22 cellular contexts compared by ENCODE assay signal in the genomic region with DNA sequence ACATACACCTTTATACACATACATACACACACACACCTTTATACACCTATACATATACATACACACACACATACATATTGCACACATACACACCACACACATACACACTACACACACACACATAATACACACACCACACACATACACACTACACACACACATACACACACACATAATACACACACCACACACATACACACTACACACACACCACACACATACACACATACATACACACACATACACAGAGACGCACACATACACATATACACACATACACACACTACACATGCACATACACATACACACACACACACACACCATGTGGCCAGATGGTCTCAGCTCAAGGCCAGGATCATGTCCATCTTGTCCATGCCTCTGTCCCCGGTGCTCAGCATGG. TPM values are rescaled to one million over a fixed set of nuclear protein-coding genes. Genes with fewer than 3 reads are reported as not detected.
A peak's percentile ranks its signal among the peaks of the same experiment; 100 is the strongest.
DNase-seq lines count a peak whose midpoint lies in the region; ATAC-seq, FAIRE-seq and TF ChIP-seq lines count a peak whose summit lies in the region.
"Had no signal": no experiment of that assay in that cellular context is flagged by ENCODE, and none has a peak within 500 bp of the region (broad histone marks: within the 10 kb centered on the region; RNA-seq: fewer than 3 reads in every experiment).

No MANE protein-coding gene starts in this region.

- ATAC-seq in GM12878 = no peak
- no peak for ATAC-seq in HG02981 (IDR thresholded peaks at IDR 0.05; ENCODE audit: unreplicated experiment)

- peak; percentile 69 for FAIRE-seq in GM12878 (lab: Jason Lieb, UNC)
- FAIRE-seq: A204.1, D721Med, GM19239 had no signal

- H3K27me3 Mint-ChIP-seq in endothelial cell (ENCODE audit: unreplicated experiment) = peaks cover 11% of the 10 kb centered on the region
- H3K27me3 Mint-ChIP-seq: CD4-positive, CD25-positive, alpha-beta regulatory T cell had no signal

- no peak overlapping the region for H2AFZ ChIP-seq in GM12878 (ENCODE audit: control insufficient read depth, low read depth, low read length)

- no peak overlapping the region for H3K27ac Mint-ChIP-seq in endothelial cell (ENCODE audit: unreplicated experiment)
- H3K27ac Mint-ChIP-seq: CD4-positive, CD25-positive, alpha-beta regulatory T cell; HFFc6 had no signal

- H3K4me3 ChIP-seq in HEK293 (ENCODE audit: low read depth, low read length) (no peak overlapping the region), GM12878 (no peak overlapping the region)

- POLR2A ChIA-PET in HEK293 (lab: Yijun Ruan, JAX) (no interaction called here), GM12878 (lab: Charles Lee) (no interaction called here)

- in situ Hi-C loops in GM12878 (cut with MboI) = no loop called here

- no peaks in the 10 kb centered on the region for H3K79me2 ChIP-seq in GM12878 (ENCODE audit: control insufficient read depth, insufficient read depth, low read length)

- peaks cover 4% of the 10 kb centered on the region for H3K36me3 Mint-ChIP-seq in endothelial cell (ENCODE audit: low read depth, unreplicated experiment)
- H3K36me3 Mint-ChIP-seq: CD4-positive, CD25-positive, alpha-beta regulatory T cell had no signal

- H3K9me3 Mint-ChIP-seq in endothelial cell (ENCODE audit: unreplicated experiment) = no peaks in the 10 kb centered on the region
- H3K9me3 Mint-ChIP-seq: CD4-positive, CD25-positive, alpha-beta regulatory T cell; HFFc6; IgD-negative memory B cell had no signal

- 45% methylated on average over 2 of the region's 2 CpGs for WGBS in GM12878 (ENCODE audit: insufficient coverage, insufficient replicate concordance, low lambda C conversion rate, missing lambda C conversion rate)

- SMC1A ChIA-PET in GM12878 (lab: Charles Lee; ENCODE audit: uncharacterized antibody, unreplicated experiment) = no interaction called here

- H3K9me3 ChIP-seq in HEK293 (ENCODE audit: control insufficient read depth, insufficient read depth, low read depth, low read length) (no peaks in the 10 kb centered on the region), GM12878 (replicated peaks; ENCODE audit: control insufficient read depth, insufficient read depth, low read length) (no peaks in the 10 kb centered on the region)
- H3K9me3 ChIP-seq: BE2C, Caco-2 had no signal

- peak overlapping the region; percentile 17 for H3K4me3 Mint-ChIP-seq in endothelial cell (ENCODE audit: unreplicated experiment)
- H3K4me3 Mint-ChIP-seq: CD4-positive, CD25-positive, alpha-beta regulatory T cell; HFFc6; IgD-negative memory B cell had no signal

- H3K36me3 ChIP-seq in HEK293 (ENCODE audit: control insufficient read depth in 2 of 2, insufficient read depth in 1 of 2, low read length in 2 of 2) = no peaks in the 10 kb centered on the region
- no peaks in the 10 kb centered on the region for H3K36me3 ChIP-seq in GM12878 (ENCODE audit: control insufficient read depth in 2 of 2, insufficient read depth in 2 of 2, low read length in 1 of 2)
- H3K36me3 ChIP-seq: BE2C had no signal

- intact Hi-C loops in GM12878 (cut with micrococcal nuclease; ENCODE audit: unreplicated experiment) = no loop called here

- no peak overlapping the region for H3K9ac ChIP-seq in GM12878 (ENCODE audit: control insufficient read depth, insufficient read depth, low read length)

- DNase-seq in GM12878 (ENCODE audit: low read depth, low spot score) = no peak
- no peak for DNase-seq in endothelial cell (ENCODE audit: low spot score)
- no peak for DNase-seq in DMS79 treated with DMSO at 0.1 percent for 48 hours (lab: John Stamatoyannopoulos, UW)
- no peak for DNase-seq in T-helper 2 cell
- DNase-seq: ACHN; BE2C; C1 segment of cervical spinal cord; Caco-2; CD4-positive, CD25-positive, alpha-beta regulatory T cell; GDM1; HCEC 1CT; HFFc6; Kasumi-1; KG1 had no signal

- no peaks in the 10 kb centered on the region for H4K20me1 ChIP-seq in GM12878 (ENCODE audit: control insufficient read depth, insufficient read depth)

- RAD21 ChIA-PET in GM12878 (lab: Charles Lee; ENCODE audit: unreplicated experiment) = no interaction called here

- H3K4me1 ChIP-seq in HEK293 (ENCODE audit: control insufficient read depth, insufficient read depth, low read length) (no peaks in the 10 kb centered on the region), GM12878 (ENCODE audit: control insufficient read depth, insufficient read depth, low read length) (no peaks in the 10 kb centered on the region)
- H3K4me1 ChIP-seq: BE2C, Caco-2 had no signal

- H3K4me2 ChIP-seq in GM12878 (ENCODE audit: control insufficient read depth, insufficient read depth) = no peak overlapping the region

- no peak for TF ChIP-seq RAD21 in GM12878 (IDR thresholded peaks at IDR 0.05; ENCODE audit: insufficient read depth, low read depth, low read length)

- no peak for TF ChIP-seq POLR2A in GM12878 (IDR thresholded peaks at IDR 0.05; ENCODE audit: low read depth, low read length)

- H3K27ac ChIP-seq in HEK293 (ENCODE audit: extremely low read depth, low read depth, low read length) (no peak overlapping the region), GM12878 (ENCODE audit: control insufficient read depth, insufficient read depth) (no peak overlapping the region)

- CTCF ChIA-PET in HEK293 (lab: Yijun Ruan, JAX) = no interaction called here
- CTCF ChIA-PET in GM12878 (lab: Yijun Ruan, JAX) = no interaction called here

- no peaks in the 10 kb centered on the region; a peak in 1 of 4 replicates for H3K27me3 ChIP-seq in GM12878 (replicated peaks in 1 of 2; ENCODE audit: control insufficient read depth in 2 of 2, insufficient read depth in 2 of 2, low read length in 1 of 2)
- H3K27me3 ChIP-seq: BE2C had no signal

- TF ChIP-seq EP300 in GM12878 (IDR thresholded peaks at IDR 0.05; ENCODE audit: borderline replicate concordance in 1 of 2, control insufficient read depth in 1 of 2, low read depth in 2 of 2, low read length in 2 of 2) = no peak

- BruUV-seq in GM12878 (replicated peaks; lab: Mats Ljungman, UMichigan) = no TSS peak

- TF ChIP-seq CTCF in HEK293 (tag by site-specific recombination; IDR thresholded peaks at IDR 0.05) (no peak), GM12878 (IDR thresholded peaks at IDR 0.05 in 2 of 3, conservative IDR thresholded peaks at IDR 0.05 in 1 of 3; ENCODE audit: control insufficient read depth in 2 of 3, extremely low read depth in 1 of 3, insufficient read depth in 1 of 3, low read depth in 3 of 3, low read length in 3 of 3) (no peak), endothelial cell (IDR thresholded peaks at IDR 0.05; ENCODE audit: unreplicated experiment) (no peak)

- no peaks in the 10 kb centered on the region for H3K4me1 Mint-ChIP-seq in endothelial cell (ENCODE audit: unreplicated experiment)
- H3K4me1 Mint-ChIP-seq: CD4-positive, CD25-positive, alpha-beta regulatory T cell; IgD-negative memory B cell had no signal

TF ChIP-seq in HEK293, 187 proteins besides CTCF, POLR2A, EP300 and RAD21 (continues in another document):
- TF ChIP-seq, protein P1, sequence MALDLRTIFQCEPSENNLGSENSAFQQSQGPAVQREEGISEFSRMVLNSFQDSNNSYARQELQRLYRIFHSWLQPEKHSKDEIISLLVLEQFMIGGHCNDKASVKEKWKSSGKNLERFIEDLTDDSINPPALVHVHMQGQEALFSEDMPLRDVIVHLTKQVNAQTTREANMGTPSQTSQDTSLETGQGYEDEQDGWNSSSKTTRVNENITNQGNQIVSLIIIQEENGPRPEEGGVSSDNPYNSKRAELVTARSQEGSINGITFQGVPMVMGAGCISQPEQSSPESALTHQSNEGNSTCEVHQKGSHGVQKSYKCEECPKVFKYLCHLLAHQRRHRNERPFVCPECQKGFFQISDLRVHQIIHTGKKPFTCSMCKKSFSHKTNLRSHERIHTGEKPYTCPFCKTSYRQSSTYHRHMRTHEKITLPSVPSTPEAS (tag by site-specific recombination; IDR thresholded peaks at IDR 0.05) = peak; percentile 92
- no peak for TF ChIP-seq ZNF791 (tag by site-specific recombination; IDR thresholded peaks at IDR 0.05)
- 0 out of 2 replicates have a peak, but pooled peaks have one; percentile 43 for TF ChIP-seq ZNF785 (tag by site-specific recombination; IDR thresholded peaks at IDR 0.05)

TF ChIP-seq in GM12878, 131 proteins besides CTCF, POLR2A, EP300 and RAD21 (continues in another document):
- TF ChIP-seq NR2C2 (IDR thresholded peaks at IDR 0.05; ENCODE audit: borderline replicate concordance, control insufficient read depth, insufficient read length, low read depth) (no peak), ZNF217 (IDR thresholded peaks at IDR 0.05) (no peak), TCF3 (IDR thresholded peaks at IDR 0.05; ENCODE audit: borderline replicate concordance, insufficient read depth, low read depth, low read length) (0 out of 2 replicates have a peak, but pooled peaks have one; percentile 13)

RNA-seq across cellular contexts. Expression of a gene that starts 25.7 kb away (rescaled TPM):
- total RNA-seq in GM12878 (2013; cell fraction: nucleolus; rRNA removed) = not detected in 2 replicates
- total RNA-seq in GM12878 (2014; rRNA removed) = not detected in 2 replicates
- not detected in 2 replicates for total RNA-seq in GM12878 (2014; rRNA removed; fragmentation: Illumina TruSeq; extraction: Trizol)
- 0.13 TPM in 1 of 2 replicates, not detected in the other for total RNA-seq in GM12878 (2021)
- not detected for polyA plus RNA-seq in GM12878 (2011; ENCODE audit: low read depth)
- not detected in 2 replicates for polyA plus RNA-seq in GM12878 (2011; rRNA removed)
- polyA plus RNA-seq in GM12878 (2011; cell fraction: cytosol; rRNA removed) = not detected in 2 replicates
- polyA plus RNA-seq in GM12878 (2011; cell fraction: nucleus; rRNA removed) = not detected in 2 replicates
- polyA plus RNA-seq in GM12878 (2012) = not detected in 2 replicates
- polyA plus RNA-seq in GM12878 (2014; fragmentation: Illumina TruSeq; extraction: Trizol) = not detected in 2 replicates
- not detected for polyA plus RNA-seq in GM12878 (2014; fragmentation: Nextera tagmentation; extraction: Ambion mirVana)
- polyA plus RNA-seq in GM12878 (2014; rRNA removed) = not detected in 2 replicates
- not detected for polyA plus RNA-seq in GM12878 (2016; fragmentation: Nextera tagmentation; extraction: Ambion mirVana)
- polyA minus RNA-seq in GM12878 (2011; rRNA and poly(A)+ RNA removed) = not detected in 2 replicates
- polyA minus RNA-seq in GM12878 (2011; cell fraction: cytosol; rRNA and poly(A)+ RNA removed) = not detected in 2 replicates
- not detected in 2 replicates for polyA minus RNA-seq in GM12878 (2011; cell fraction: nucleus; rRNA and poly(A)+ RNA removed)
- not detected for total RNA-seq in endothelial cell (ENCODE audit: unreplicated experiment)
- total RNA-seq: Caco-2; CD4-positive, CD25-positive, alpha-beta regulatory T cell; Daoy; HFFc6; HT-29 had no signal
- polyA plus RNA-seq: CD4-positive, CD25-positive, alpha-beta regulatory T cell; IgD-negative memory B cell had no signal
